In genomic region chr11:126006068-126006467, GRCh38 we compare ENCODE assay signal across 1 cellular context.
TF ChIP-seq lines count a peak whose summit lies in the region.

No MANE protein-coding gene starts in this region.

TF ChIP-seq in HepG2, 621 proteins besides CTCF, POLR2A, EP300 and RAD21 (continued from another document):
- TF ChIP-seq CEBPB (IDR thresholded peaks at IDR 0.05; ENCODE audit: borderline replicate concordance, low read depth, low read length): peak; percentile 48; the same call in 1 of the 2 replicates
